In genomic region chr17:41932821-41933389, GRCh38 we compare ENCODE assay signal across 1 cellular context.
TF ChIP-seq lines count a peak whose summit lies in the region.

No MANE protein-coding gene starts in this region.

TF ChIP-seq in K562, 482 proteins besides CTCF, POLR2A, EP300 and RAD21 (continued from another document):
- TF ChIP-seq ZNF318 (IDR thresholded peaks at IDR 0.05; ENCODE audit: borderline replicate concordance in 1 of 2, low read depth in 1 of 2) (no peak), CBX2 (IDR thresholded peaks at IDR 0.05; ENCODE audit: insufficient read depth, low read length, poor library complexity, severe bottlenecking) (no peak), ZNF239 (CRISPR knock-in tag; IDR thresholded peaks at IDR 0.05) (no peak), ZNF785 (CRISPR knock-in tag; IDR thresholded peaks at IDR 0.05) (no peak), CBX8 (IDR thresholded peaks at IDR 0.05; ENCODE audit: borderline replicate concordance, extremely low read depth, low read depth, low read length, poor library complexity, severe bottlenecking) (no peak)
- TF ChIP-seq, protein P1, sequence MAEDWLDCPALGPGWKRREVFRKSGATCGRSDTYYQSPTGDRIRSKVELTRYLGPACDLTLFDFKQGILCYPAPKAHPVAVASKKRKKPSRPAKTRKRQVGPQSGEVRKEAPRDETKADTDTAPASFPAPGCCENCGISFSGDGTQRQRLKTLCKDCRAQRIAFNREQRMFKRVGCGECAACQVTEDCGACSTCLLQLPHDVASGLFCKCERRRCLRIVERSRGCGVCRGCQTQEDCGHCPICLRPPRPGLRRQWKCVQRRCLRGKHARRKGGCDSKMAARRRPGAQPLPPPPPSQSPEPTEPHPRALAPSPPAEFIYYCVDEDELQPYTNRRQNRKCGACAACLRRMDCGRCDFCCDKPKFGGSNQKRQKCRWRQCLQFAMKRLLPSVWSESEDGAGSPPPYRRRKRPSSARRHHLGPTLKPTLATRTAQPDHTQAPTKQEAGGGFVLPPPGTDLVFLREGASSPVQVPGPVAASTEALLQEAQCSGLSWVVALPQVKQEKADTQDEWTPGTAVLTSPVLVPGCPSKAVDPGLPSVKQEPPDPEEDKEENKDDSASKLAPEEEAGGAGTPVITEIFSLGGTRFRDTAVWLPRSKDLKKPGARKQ (CRISPR knock-in tag; IDR thresholded peaks at IDR 0.05): no peak
TF ChIP-seq in K562: peak in this region for 4.
